12 cellular contexts compared by ENCODE assay signal in the genomic region with DNA sequence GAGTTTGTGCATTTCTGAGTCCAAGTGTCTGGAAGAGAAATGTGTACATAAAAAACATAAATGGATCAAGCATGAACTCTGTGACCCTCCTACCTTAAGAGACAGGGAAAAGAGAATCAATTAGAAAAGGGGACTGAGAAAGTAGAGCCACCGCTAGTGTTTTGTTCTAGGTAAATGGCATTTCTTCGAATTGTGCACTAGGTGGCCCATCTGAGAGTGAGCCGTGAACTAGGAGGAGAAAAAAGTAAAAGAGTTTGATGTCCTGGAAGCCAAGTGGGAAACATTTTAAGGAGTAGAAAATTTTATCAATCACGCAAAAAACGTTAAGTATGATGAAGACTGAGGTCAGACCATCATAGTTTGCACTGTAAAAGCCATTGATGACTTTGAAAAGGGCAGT. TPM values are rescaled to one million over a fixed set of nuclear protein-coding genes. Genes with fewer than 3 reads are reported as not detected.
DNase-seq lines count a peak whose midpoint lies in the region; ATAC-seq, FAIRE-seq and TF ChIP-seq lines count a peak whose summit lies in the region.
"Had no signal": no experiment of that assay in that cellular context is flagged by ENCODE, and none has a peak within 500 bp of the region (broad histone marks: within the 10 kb centered on the region; RNA-seq: fewer than 3 reads in every experiment).

No MANE protein-coding gene starts in this region.

- no peaks in the 10 kb centered on the region for H3F3A ChIP-seq in PC-3 (ENCODE audit: low read length, unreplicated experiment)

- H4K20me1 ChIP-seq in PC-3 (ENCODE audit: low read length): no peaks in the 10 kb centered on the region
- no peaks in the 10 kb centered on the region for H4K20me1 ChIP-seq in fibroblast of lung (ENCODE audit: control insufficient read depth, extremely low read depth, insufficient read depth, low read length)

- FAIRE-seq in small intestine (lab: Jason Lieb, UNC): no peak
- FAIRE-seq: urothelium cell line had no signal

- intact Hi-C loops in PC-3 (cut with micrococcal nuclease): loop anchor here (1.0 to 5.0 kb wide), 2 partner anchors 221 to 1734 kb away; a partner anchor contains a TSS
- intact Hi-C loops in right cardiac atrium (cut with DNase I): no loop called here

- H3K18ac ChIP-seq in neuronal stem cell (ENCODE audit: low read length): no peak overlapping the region

- no peak overlapping the region for H3K27ac ChIP-seq in PC-3 (ENCODE audit: low read length)
- no peak overlapping the region for H3K27ac ChIP-seq in fibroblast of lung (ENCODE audit: insufficient read depth, low read length)
- H3K27ac ChIP-seq in neuronal stem cell (replicated peaks; ENCODE audit: low read length): no peak overlapping the region
- H3K27ac ChIP-seq in effector memory CD4-positive, alpha-beta T cell (ENCODE audit: insufficient read depth, low read length, poor library complexity, severe bottlenecking): no peak overlapping the region
- no peak overlapping the region for H3K27ac ChIP-seq in right cardiac atrium (ENCODE audit: low read length)
- no peak overlapping the region for H3K27ac ChIP-seq in small intestine (ENCODE audit: low read depth in 1 of 2, low read length in 1 of 2)
- H3K27ac ChIP-seq: coronary artery had no signal

- H3K4me1 ChIP-seq in PC-3 (ENCODE audit: insufficient read depth, low read length): no peaks in the 10 kb centered on the region
- no peaks in the 10 kb centered on the region for H3K4me1 ChIP-seq in fibroblast of lung (ENCODE audit: control insufficient read depth, extremely low read depth, insufficient read depth, low read length)
- no peaks in the 10 kb centered on the region for H3K4me1 ChIP-seq in neuronal stem cell (ENCODE audit: control insufficient read depth in 2 of 2, insufficient read depth in 1 of 2, low read depth in 1 of 2, low read length in 2 of 2)
- no peaks in the 10 kb centered on the region for H3K4me1 ChIP-seq in effector memory CD4-positive, alpha-beta T cell (ENCODE audit: control insufficient read depth, insufficient read depth, low read length, poor library complexity, severe bottlenecking)
- no peaks in the 10 kb centered on the region for H3K4me1 ChIP-seq in right cardiac atrium (ENCODE audit: control insufficient read depth, insufficient read depth, low read length)
- H3K4me1 ChIP-seq in small intestine (ENCODE audit: control insufficient read depth in 2 of 2, insufficient read depth in 1 of 2, low read depth in 1 of 2, low read length in 1 of 2): no peaks in the 10 kb centered on the region

- H3K36me3 ChIP-seq in PC-3 (ENCODE audit: low read depth, low read length) (no peaks in the 10 kb centered on the region), fibroblast of lung (ENCODE audit: control insufficient read depth, insufficient read depth, low read length) (no peaks in the 10 kb centered on the region), neuronal stem cell (replicated peaks in 1 of 2; ENCODE audit: control insufficient read depth in 2 of 2, insufficient read depth in 2 of 2, low read length in 2 of 2) (peaks cover 0 to 8% of the 10 kb centered on the region in 2 donors), small intestine (ENCODE audit: control insufficient read depth in 2 of 2, insufficient read depth in 2 of 2, low read length in 2 of 2) (no peaks in the 10 kb centered on the region)
- no peaks in the 10 kb centered on the region for H3K36me3 ChIP-seq in effector memory CD4-positive, alpha-beta T cell (ENCODE audit: control insufficient read depth, insufficient read depth, low read length)

- no peak overlapping the region for H3K23ac ChIP-seq in neuronal stem cell (ENCODE audit: low read depth, low read length, poor library complexity)

- POLR2A ChIA-PET in PC-3 (lab: Charles Lee; ENCODE audit: unreplicated experiment): no interaction called here

- TF ChIP-seq CTCF in PC-3 (conservative IDR thresholded peaks at IDR 0.05; ENCODE audit: low read depth, low read length) (peak; percentile 36; the same call in 1 of the 2 replicates), fibroblast of lung (conservative IDR thresholded peaks at IDR 0.05 in 1 of 2, IDR thresholded peaks at IDR 0.05 in 1 of 2; ENCODE audit: low read depth in 1 of 2, low read length in 2 of 2) (peak; percentile 26 to 27)

- H2BK120ac ChIP-seq in neuronal stem cell (ENCODE audit: low read depth, low read length): no peak overlapping the region

- H3K4ac ChIP-seq in neuronal stem cell (ENCODE audit: low read length): no peak overlapping the region

- H3K79me2 ChIP-seq in PC-3 (ENCODE audit: low read length): no peaks in the 10 kb centered on the region
- no peaks in the 10 kb centered on the region for H3K79me2 ChIP-seq in fibroblast of lung (ENCODE audit: control insufficient read depth, insufficient read depth, low read length)

- H2AFZ ChIP-seq in PC-3 (ENCODE audit: low read length) (no peak overlapping the region), fibroblast of lung (ENCODE audit: low read length) (no peak overlapping the region), neuronal stem cell (ENCODE audit: low read length) (no peak overlapping the region)

- H2BK12ac ChIP-seq in neuronal stem cell (ENCODE audit: low read length): no peak overlapping the region

- H4K91ac ChIP-seq in neuronal stem cell (ENCODE audit: low read depth, low read length, poor library complexity): no peak overlapping the region

- BruUV-seq in PC-3 (replicated peaks; lab: Mats Ljungman, UMichigan): no TSS peak

- no peak overlapping the region for H2BK5ac ChIP-seq in neuronal stem cell (ENCODE audit: low read length)

- no peak overlapping the region for H2BK15ac ChIP-seq in neuronal stem cell (ENCODE audit: low read length)

- WGBS in neuronal stem cell (ENCODE audit: extremely low coverage in 2 of 2, insufficient read length in 2 of 2, insufficient replicate concordance in 1 of 2), 2 donors: no CpG with 5 or more reads among the region's 5 CpGs
- 43% methylated on average over 5 of the region's 5 CpGs for WGBS in right cardiac atrium
- WGBS in small intestine, 3 donors: 63 to 87% (median 77%) methylated on average over 5 of the region's 5 CpGs

- no peaks in the 10 kb centered on the region for H3K9me3 ChIP-seq in PC-3 (ENCODE audit: low read length)
- no peaks in the 10 kb centered on the region for H3K9me3 ChIP-seq in fibroblast of lung (ENCODE audit: control insufficient read depth, insufficient read depth, low read depth, low read length)
- H3K9me3 ChIP-seq in neuronal stem cell (replicated peaks in 1 of 2; ENCODE audit: control insufficient read depth in 2 of 2, insufficient read depth in 1 of 2, low read depth in 1 of 2, low read length in 2 of 2): no peaks in the 10 kb centered on the region
- H3K9me3 ChIP-seq in effector memory CD4-positive, alpha-beta T cell (ENCODE audit: control insufficient read depth, low read length): no peaks in the 10 kb centered on the region
- no peaks in the 10 kb centered on the region for H3K9me3 ChIP-seq in right cardiac atrium (ENCODE audit: control insufficient read depth, low read length)
- no peaks in the 10 kb centered on the region for H3K9me3 ChIP-seq in small intestine (ENCODE audit: control insufficient read depth, low read depth)

- no peaks in the 10 kb centered on the region for H3K79me1 ChIP-seq in neuronal stem cell (ENCODE audit: low read depth, low read length)

- H3K4me3 ChIP-seq in PC-3 (ENCODE audit: low read length) (no peak overlapping the region), fibroblast of lung (replicated peaks in 1 of 4; ENCODE audit: control extremely low read depth in 1 of 4, insufficient read depth in 1 of 4, low read depth in 3 of 4, low read length in 4 of 4) (no peak overlapping the region), neuronal stem cell (ENCODE audit: low read length in 2 of 2) (no peak overlapping the region), right cardiac atrium (ENCODE audit: low read length) (no peak overlapping the region), small intestine (ENCODE audit: low read depth in 1 of 2, low read length in 2 of 2) (no peak overlapping the region)
- no peak overlapping the region for H3K4me3 ChIP-seq in effector memory CD4-positive, alpha-beta T cell (ENCODE audit: insufficient read depth, low read depth, low read length, poor library complexity, severe bottlenecking)
- H3K4me3 ChIP-seq: coronary artery had no signal

- no peak for ATAC-seq in PC-3
- ATAC-seq in right cardiac atrium: no peak

- H3K14ac ChIP-seq in neuronal stem cell (ENCODE audit: low read length): no peak overlapping the region

- no peak overlapping the region for H4K8ac ChIP-seq in neuronal stem cell (ENCODE audit: low read depth, low read length)

- H3K9ac ChIP-seq in PC-3 (ENCODE audit: low read length) (no peak overlapping the region), fibroblast of lung (ENCODE audit: insufficient read depth, low read length) (no peak overlapping the region), neuronal stem cell (ENCODE audit: low read depth, low read length, poor library complexity) (no peak overlapping the region)

- no peak overlapping the region for H2AK5ac ChIP-seq in neuronal stem cell (ENCODE audit: low read depth, low read length)

- H3K4me2 ChIP-seq in PC-3 (ENCODE audit: low read length): no peak overlapping the region
- no peak overlapping the region for H3K4me2 ChIP-seq in fibroblast of lung (ENCODE audit: extremely low read depth, insufficient read depth, low read length)
- H3K4me2 ChIP-seq in neuronal stem cell (ENCODE audit: insufficient read depth, low read length, poor library complexity, severe bottlenecking): no peak overlapping the region

- DNase-seq in ELR (ENCODE audit: low read depth) (peak; percentile 20), PC-3 (peak; percentile 8), fibroblast of lung (ENCODE audit: low read depth in 2 of 2) (peak; percentile 3 to 11), neuronal stem cell (ENCODE audit: low spot score) (peak; percentile 5), right cardiac atrium (no peak), small intestine (no peak)
- DNase-seq in effector memory CD4-positive, alpha-beta T cell: no peak
- no peak for DNase-seq in activated CD4-positive, CD25-positive, alpha-beta regulatory T cell (lab: John Stamatoyannopoulos, UW)
- DNase-seq: activated CD8-positive, alpha-beta memory T cell treated with anti-CD3 and anti-CD28 coated beads, Interleukin-2, amount 50 U/mL, for 48 hours; NCI-H1930 had no signal

- H3K9me2 ChIP-seq in PC-3 (replicated peaks; ENCODE audit: low read length): no peaks in the 10 kb centered on the region

- H3K27me3 ChIP-seq in PC-3 (ENCODE audit: low read length): no peaks in the 10 kb centered on the region
- no peaks in the 10 kb centered on the region for H3K27me3 ChIP-seq in fibroblast of lung (ENCODE audit: control insufficient read depth, insufficient read depth, low read length)
- H3K27me3 ChIP-seq in neuronal stem cell (ENCODE audit: control insufficient read depth in 3 of 3, insufficient read depth in 3 of 3, low read depth in 1 of 3, low read length in 3 of 3): no peaks in the 10 kb centered on the region
- H3K27me3 ChIP-seq in effector memory CD4-positive, alpha-beta T cell (replicated peaks; ENCODE audit: control insufficient read depth, insufficient read depth, low read length, poor library complexity, severe bottlenecking): no peaks in the 10 kb centered on the region
- H3K27me3 ChIP-seq in right cardiac atrium (ENCODE audit: control insufficient read depth, insufficient read depth): no peaks in the 10 kb centered on the region
- H3K27me3 ChIP-seq in small intestine (ENCODE audit: control insufficient read depth in 2 of 2, insufficient read depth in 2 of 2, low read length in 2 of 2): no peaks in the 10 kb centered on the region

- CTCF ChIA-PET in PC-3 (lab: Charles Lee): no interaction called here

RNA-seq across cellular contexts. Expression of a gene that starts 55.1 kb away (rescaled TPM):
- 12.2 and 13.0 TPM in 2 replicates for total RNA-seq in PC-3 (2014; rRNA removed)
- 6.7 and 8.8 TPM in 2 replicates for total RNA-seq in fibroblast of lung
- polyA plus RNA-seq in fibroblast of lung: 5.2 and 6.6 TPM in 2 replicates
- polyA plus RNA-seq in fibroblast of lung (2012): 6.0 and 7.0 TPM in 2 replicates
- 0.85 and 7.0 TPM in 2 replicates for polyA minus RNA-seq in fibroblast of lung (ENCODE audit: low replicate concordance)
- polyA plus RNA-seq in neuronal stem cell (2013, experiment 1 of 2): 18.5 TPM
- polyA plus RNA-seq in neuronal stem cell (2013, experiment 2 of 2): 18.6 TPM
- total RNA-seq in right cardiac atrium: 10 to 100 TPM; 12.2 to 16.5 (median 13.4) TPM
- 5.1 TPM for polyA plus RNA-seq in right cardiac atrium
- 1 to 10 TPM; 1.8 to 5.2 (median 3.8) TPM for polyA plus RNA-seq in small intestine

Comparison
In these comparisons a context has a peak if more than half of its experiments do, and no peak if none do; other contexts are left out.
1. DNase-seq: peak in ELR (single experiment), PC-3 (single experiment), fibroblast of lung (2 of 2) and neuronal stem cell (single experiment); none in effector memory CD4-positive, alpha-beta T cell (0 of 3), right cardiac atrium (0 of 3), small intestine (single experiment) and activated CD4-positive, CD25-positive, alpha-beta regulatory T cell (0 of 4).